ENCODE assay signal across 22 cellular contexts in genomic region chr21:35107520-35107919, GRCh38. TPM values are rescaled to one million over a fixed set of nuclear protein-coding genes. Genes with fewer than 3 reads are reported as not detected.
DNase-seq lines count a peak whose midpoint lies in the region; ATAC-seq, FAIRE-seq and TF ChIP-seq lines count a peak whose summit lies in the region.
"Had no signal": no experiment of that assay in that cellular context is flagged by ENCODE, and none has a peak within 500 bp of the region (broad histone marks: within the 10 kb centered on the region; RNA-seq: fewer than 3 reads in every experiment).

No MANE protein-coding gene starts in this region.

- no peaks in the 10 kb centered on the region for H3K79me2 ChIP-seq in HepG2 (ENCODE audit: insufficient read depth, low read length)

- H4K8ac ChIP-seq in IMR-90 (ENCODE audit: low read depth in 2 of 2, low read length in 2 of 2), result no peak overlapping the region

- CTCF ChIA-PET in HepG2 (lab: Yijun Ruan, JAX; ENCODE audit: low intra/inter-chr PET ratio, low total read pairs) (no interaction called here), IMR-90 (lab: Yijun Ruan, JAX) (no interaction called here)

- TF ChIP-seq EP300 in HepG2 (IDR thresholded peaks at IDR 0.05; ENCODE audit: low read depth in 2 of 2, low read length in 2 of 2), result no peak
- TF ChIP-seq EP300 in HepG2 (CRISPR knock-in tag; IDR thresholded peaks at IDR 0.05; ENCODE audit: borderline replicate concordance), result no peak

- H3K23ac ChIP-seq in IMR-90 (ENCODE audit: low read depth, low read length), result no peak overlapping the region

- no peaks in the 10 kb centered on the region for H3K79me1 ChIP-seq in IMR-90 (ENCODE audit: low read depth in 1 of 2, low read length in 2 of 2)

- H3K27ac Mint-ChIP-seq in memory B cell, result peak overlapping the region; percentile 3
- H3K27ac Mint-ChIP-seq: B cell; CD4-positive, alpha-beta T cell; CD8-positive, alpha-beta T cell had no signal

- dilution Hi-C loops in IMR-90 (cut with HindIII; ENCODE audit: low sequenced_read_pairs, unreplicated experiment), result no loop called here

- TF ChIP-seq POLR2A in HepG2 (IDR thresholded peaks at IDR 0.05; ENCODE audit: insufficient read depth in 1 of 2, low read depth in 2 of 2, low read length in 2 of 2) (no peak), right lobe of liver (IDR thresholded peaks at IDR 0.05) (no peak), IMR-90 (IDR thresholded peaks at IDR 0.05; ENCODE audit: low read depth, low read length) (no peak), testis (IDR thresholded peaks at IDR 0.05) (no peak)

- no peak overlapping the region for H3K4me3 ChIP-seq in HepG2 (replicated peaks in 1 of 3; ENCODE audit: insufficient read depth in 1 of 3, low read depth in 2 of 3, low read length in 3 of 3)
- no peak overlapping the region for H3K4me3 ChIP-seq in right lobe of liver
- no peak overlapping the region for H3K4me3 ChIP-seq in IMR-90 (ENCODE audit: insufficient read depth, low read depth, low read length)
- no peak overlapping the region for H3K4me3 ChIP-seq in coronary artery
- no peak overlapping the region for H3K4me3 ChIP-seq in testis
- H3K4me3 ChIP-seq: BLaER1 treated with 17β-estradiol and CSF1 and Interleukin-3, amounts not matched to agents 10 nM and 100 nM had no signal

- no peaks in the 10 kb centered on the region for H3K27me3 Mint-ChIP-seq in memory B cell
- H3K27me3 Mint-ChIP-seq: B cell; CD4-positive, alpha-beta T cell had no signal

- no peak overlapping the region; the same call in 2 of the 3 replicates for H2BK15ac ChIP-seq in IMR-90 (ENCODE audit: low read depth, low read length)

- H3K36me3 Mint-ChIP-seq in memory B cell, result no peaks in the 10 kb centered on the region
- H3K36me3 Mint-ChIP-seq: CD8-positive, alpha-beta T cell had no signal

- no peaks in the 10 kb centered on the region for H3K36me3 ChIP-seq in HepG2 (replicated peaks in 1 of 2; ENCODE audit: control insufficient read depth in 1 of 2, insufficient read depth in 2 of 2, low read length in 2 of 2)
- H3K36me3 ChIP-seq in right lobe of liver, result no peaks in the 10 kb centered on the region
- no peaks in the 10 kb centered on the region for H3K36me3 ChIP-seq in IMR-90 (ENCODE audit: control insufficient read depth, insufficient read depth, low read length)
- H3K36me3 ChIP-seq in testis (ENCODE audit: low read depth, missing control alignments), result no peaks in the 10 kb centered on the region
- H3K36me3 ChIP-seq: BLaER1 treated with 17β-estradiol and CSF1 and Interleukin-3, amounts not matched to agents 10 nM and 100 nM had no signal

- H3K4ac ChIP-seq in IMR-90 (ENCODE audit: low read depth, low read length), result no peak overlapping the region

- BruUV-seq in HepG2 (replicated peaks; lab: Mats Ljungman, UMichigan), result no TSS peak
- no TSS peak for BruUV-seq in IMR-90 (replicated peaks; lab: Mats Ljungman, UMichigan)

- in situ Hi-C loops in HepG2 (cut with HindIII; ENCODE audit: extremely low pct_ligation_motif_present, low pct_unique_long_range_greater_than_20kb) (no loop called here), IMR-90 (cut with MboI; ENCODE audit: low sequenced_read_pairs) (no loop called here)

- no peak overlapping the region for H3K18ac ChIP-seq in IMR-90 (ENCODE audit: low read depth, low read length)

- H2AK9ac ChIP-seq in IMR-90 (replicated peaks; ENCODE audit: low read depth, low read length, poor library complexity), result no peak overlapping the region

- H3K9me3 Mint-ChIP-seq in memory B cell, result no peaks in the 10 kb centered on the region
- H3K9me3 Mint-ChIP-seq: CD4-positive, alpha-beta T cell; CD8-positive, alpha-beta T cell had no signal

- H3K27ac ChIP-seq in HepG2 (ENCODE audit: extremely low read length, insufficient read depth, low read length) (no peak overlapping the region), right lobe of liver (no peak overlapping the region), IMR-90 (ENCODE audit: insufficient read depth, low read length) (no peak overlapping the region), coronary artery (no peak overlapping the region), testis (no peak overlapping the region)
- H3K27ac ChIP-seq: BLaER1 treated with 17β-estradiol and CSF1 and Interleukin-3, amounts not matched to agents 10 nM and 100 nM; C4-2B had no signal

- no peak for TF ChIP-seq CTCF in HepG2 (CRISPR knock-in tag; IDR thresholded peaks at IDR 0.05)
- no peak for TF ChIP-seq CTCF in right lobe of liver (IDR thresholded peaks at IDR 0.05)
- TF ChIP-seq CTCF in IMR-90 (conservative IDR thresholded peaks at IDR 0.05; ENCODE audit: low read depth, low read length), result no peak
- TF ChIP-seq CTCF in coronary artery (IDR thresholded peaks at IDR 0.05), result no peak
- no peak for TF ChIP-seq CTCF in testis (IDR thresholded peaks at IDR 0.05)

- H4K5ac ChIP-seq in IMR-90 (ENCODE audit: low read depth, low read length), result no peak overlapping the region

- H2AFZ ChIP-seq in HepG2 (ENCODE audit: low read length) (no peak overlapping the region), IMR-90 (replicated peaks; ENCODE audit: low read length, poor library complexity) (no peak overlapping the region)

- H3K4me1 ChIP-seq in HepG2 (ENCODE audit: insufficient read depth, low read length) (peaks cover 11% of the 10 kb centered on the region), right lobe of liver (no peaks in the 10 kb centered on the region), IMR-90 (ENCODE audit: control insufficient read depth, insufficient read depth, low read length) (peaks cover 5% of the 10 kb centered on the region), testis (no peaks in the 10 kb centered on the region)
- H3K4me1 ChIP-seq: Caco-2 had no signal

- H3K9me3 ChIP-seq in HepG2 (ENCODE audit: low read length) (no peaks in the 10 kb centered on the region), right lobe of liver (no peaks in the 10 kb centered on the region), IMR-90 (ENCODE audit: control insufficient read depth, insufficient read depth, low read length) (peaks cover 2% of the 10 kb centered on the region; the same call in 1 of the 2 replicates), testis (no peaks in the 10 kb centered on the region)
- H3K9me3 ChIP-seq: BLaER1 treated with 17β-estradiol and CSF1 and Interleukin-3, amounts not matched to agents 10 nM and 100 nM; Caco-2 had no signal

- no peak for FAIRE-seq in HepG2 (lab: Jason Lieb, UNC)
- FAIRE-seq: A204.1, D721Med, G401.6, GM12891, GM19239 had no signal

- no peak for DNase-seq in HepG2 (ENCODE audit: low spot score)
- no peak for DNase-seq in right lobe of liver
- DNase-seq in IMR-90, result no peak
- DNase-seq in memory B cell (ENCODE audit: low spot score in 2 of 2), result no peak
- DNase-seq in coronary artery (ENCODE audit: low spot score), result no peak
- DNase-seq in testis, result no peak
- DNase-seq: 8988T; AML-193; Caco-2; Calu3; CD4-positive, alpha-beta T cell; CD8-positive, alpha-beta T cell; DMS79 treated with DMSO at 0.1 percent for 48 hours; GF-D8 had no signal

- no peak overlapping the region for H3K14ac ChIP-seq in IMR-90 (replicated peaks; ENCODE audit: low read depth, low read length)

- H4K91ac ChIP-seq in IMR-90 (ENCODE audit: insufficient read depth, low read depth, low read length), result no peak overlapping the region

- no peak overlapping the region for H3K4me3 Mint-ChIP-seq in memory B cell
- H3K4me3 Mint-ChIP-seq: B cell; CD4-positive, alpha-beta T cell; CD8-positive, alpha-beta T cell had no signal

- no peak overlapping the region for H2BK5ac ChIP-seq in IMR-90 (ENCODE audit: low read depth, low read length, poor library complexity, severe bottlenecking)

- ATAC-seq in HepG2 (no peak), right lobe of liver (no peak), IMR-90 (ENCODE audit: low read depth) (no peak), memory B cell (ENCODE audit: low read depth) (no peak)
- ATAC-seq: CD8-positive, alpha-beta T cell had no signal

- no peaks in the 10 kb centered on the region for H3K4me1 Mint-ChIP-seq in memory B cell
- H3K4me1 Mint-ChIP-seq: B cell had no signal

- no peak overlapping the region for H2BK120ac ChIP-seq in IMR-90 (ENCODE audit: low read depth, low read length)

- intact Hi-C loops in HepG2 (cut with micrococcal nuclease; ENCODE audit: unreplicated experiment), result no loop called here
- intact Hi-C loops in right lobe of liver (cut with DNase I), result no loop called here
- intact Hi-C loops in IMR-90 (cut with micrococcal nuclease), result no loop called here
- intact Hi-C loops in testis (cut with DNase I; ENCODE audit: low total_unique reads), result no loop called here

- WGBS in HepG2 (ENCODE audit: low lambda C conversion rate), result 67% methylated on average over 6 of the region's 6 CpGs
- WGBS in right lobe of liver (ENCODE audit: insufficient coverage, low coverage, low lambda C conversion rate, missing lambda C conversion rate), result 62% methylated on average over 6 of the region's 6 CpGs
- WGBS in IMR-90 (ENCODE audit: extremely low coverage in 2 of 2, insufficient read length in 1 of 2), 2 experiments, result 100% methylated on average over 3 of the region's 6 CpGs; no CpG with 5 or more reads in 1 of the 2 experiments
- WGBS in testis, 2 donors, result 78 to 85% methylated on average over 6 of the region's 6 CpGs

- H3K9ac ChIP-seq in HepG2 (ENCODE audit: insufficient read depth, low read depth, low read length) (no peak overlapping the region), IMR-90 (ENCODE audit: low read depth, low read length) (no peak overlapping the region)
- H3K9ac ChIP-seq: BLaER1 treated with 17β-estradiol and CSF1 and Interleukin-3, amounts not matched to agents 10 nM and 100 nM had no signal

- H4K20me1 ChIP-seq in HepG2 (ENCODE audit: insufficient read depth, low read length) (no peaks in the 10 kb centered on the region), IMR-90 (ENCODE audit: insufficient read depth, low read length) (no peaks in the 10 kb centered on the region)
- H4K20me1 ChIP-seq: BLaER1 treated with 17β-estradiol and CSF1 and Interleukin-3, amounts not matched to agents 10 nM and 100 nM had no signal

- TF ChIP-seq RAD21 in HepG2 (CRISPR knock-in tag; IDR thresholded peaks at IDR 0.05) (no peak), IMR-90 (IDR thresholded peaks at IDR 0.05; ENCODE audit: low read length) (no peak)

- no peak overlapping the region for H3K56ac ChIP-seq in IMR-90 (ENCODE audit: extremely low read depth, insufficient read depth, low read length)

- H2AK5ac ChIP-seq in IMR-90 (ENCODE audit: low read depth, low read length), result peak overlapping the region; percentile 40; the same call in 1 of the 2 replicates

- H2BK20ac ChIP-seq in IMR-90 (ENCODE audit: low read depth, low read length), result peak overlapping the region; percentile 14; the same call in 1 of the 2 replicates

- H3K4me2 ChIP-seq in HepG2 (ENCODE audit: low read depth, low read length), result no peak overlapping the region
- H3K4me2 ChIP-seq in IMR-90 (ENCODE audit: low read depth, low read length), result no peak overlapping the region
- H3K4me2 ChIP-seq: BLaER1 treated with 17β-estradiol and CSF1 and Interleukin-3, amounts not matched to agents 10 nM and 100 nM had no signal

- H3K9me1 ChIP-seq in IMR-90 (ENCODE audit: insufficient read depth, low read length), result no peaks in the 10 kb centered on the region

- H3K27me3 ChIP-seq in HepG2 (ENCODE audit: control insufficient read depth in 1 of 2, insufficient read depth in 2 of 2, low read length in 2 of 2) (no peaks in the 10 kb centered on the region; a peak in 1 of 5 replicates), right lobe of liver (no peaks in the 10 kb centered on the region), IMR-90 (ENCODE audit: control insufficient read depth, insufficient read depth, low read length) (no peaks in the 10 kb centered on the region), testis (no peaks in the 10 kb centered on the region)
- H3K27me3 ChIP-seq: BLaER1 treated with 17β-estradiol and CSF1 and Interleukin-3, amounts not matched to agents 10 nM and 100 nM had no signal

- POLR2A ChIA-PET in HepG2 (lab: Yijun Ruan, JAX) (no interaction called here), IMR-90 (lab: Charles Lee; ENCODE audit: unreplicated experiment) (no interaction called here)

RNA-seq across cellular contexts. Expression of gene RUNX1, which starts 58.4 kb away (rescaled TPM):
- total RNA-seq in HepG2 (2016; rRNA removed; fragmentation: Illumina TruSeq; extraction: Trizol) (4.4 and 5.4 TPM in 2 replicates), right lobe of liver (10 to 100 TPM in 1 of 6 experiments, 1 to 10 TPM in 5; 2.9 to 18.3 (median 4.3) TPM), IMR-90 (2012; rRNA removed) (16.7 and 56.5 TPM in 2 replicates), testis (10 to 100 TPM; 24.3 to 28.7 TPM)
- 2.4 and 2.8 TPM in 2 replicates for total RNA-seq in HepG2 (2016; cell fraction: cytosol; rRNA removed; fragmentation: Illumina TruSeq; extraction: Trizol; ENCODE audit: low read depth)
- total RNA-seq in HepG2 (2016; cell fraction: insoluble cytoplasmic fraction; rRNA removed; fragmentation: Illumina TruSeq; extraction: Trizol), result 4.1 and 5.5 TPM in 2 replicates
- 5.1 and 5.5 TPM in 2 replicates for total RNA-seq in HepG2 (2016; cell fraction: membrane; rRNA removed; fragmentation: Illumina TruSeq; extraction: Trizol)
- 16.6 and 18.1 TPM in 2 replicates for total RNA-seq in HepG2 (2016; cell fraction: nucleus; rRNA removed; fragmentation: Illumina TruSeq; extraction: Trizol)
- polyA plus RNA-seq in HepG2 (2011; rRNA removed) (5.8 and 6.4 TPM in 2 replicates), IMR-90 (2012; rRNA removed) (34.5 and 45.0 TPM in 2 replicates), testis (ENCODE audit: insufficient read depth, low read depth, low replicate concordance) (11.1 TPM)
- polyA plus RNA-seq in HepG2 (2011; cell fraction: cytosol; rRNA removed), result 3.0 and 3.1 TPM in 2 replicates
- 18.7 and 27.2 TPM in 2 replicates for polyA plus RNA-seq in HepG2 (2011; cell fraction: nucleus; rRNA removed)
- polyA plus RNA-seq in HepG2 (2012), result 6.5 and 6.7 TPM in 2 replicates
- polyA plus RNA-seq in HepG2 (2016; cell fraction: cytosol; fragmentation: Illumina TruSeq; extraction: Trizol; ENCODE audit: low read depth), result 2.4 and 2.8 TPM in 2 replicates
- polyA plus RNA-seq in HepG2 (2016; cell fraction: insoluble cytoplasmic fraction; fragmentation: Illumina TruSeq; extraction: Trizol; ENCODE audit: low read depth), result 7.5 and 8.8 TPM in 2 replicates
- 5.2 and 5.9 TPM in 2 replicates for polyA plus RNA-seq in HepG2 (2016; cell fraction: membrane; fragmentation: Illumina TruSeq; extraction: Trizol; ENCODE audit: low read depth)
- polyA plus RNA-seq in HepG2 (2016; cell fraction: nucleus; fragmentation: Illumina TruSeq; extraction: Trizol; ENCODE audit: insufficient read depth, low read depth), result 13.0 and 13.3 TPM in 2 replicates
- polyA minus RNA-seq in HepG2 (2011; rRNA and poly(A)+ RNA removed; ENCODE audit: low replicate concordance), result 10.3 and 32.7 TPM in 2 replicates
- 3.1 and 6.2 TPM in 2 replicates for polyA minus RNA-seq in HepG2 (2011; cell fraction: cytosol; rRNA and poly(A)+ RNA removed)
- 103 and 105 TPM in 2 replicates for polyA minus RNA-seq in HepG2 (2011; cell fraction: nucleus; rRNA and poly(A)+ RNA removed)
- polyA plus RNA-seq in IMR-90 (2012; cell fraction: cytosol; rRNA removed), result 33.2 and 58.6 TPM in 2 replicates
- 85.5 and 137 TPM in 2 replicates for polyA plus RNA-seq in IMR-90 (2012; cell fraction: nucleus; rRNA removed; ENCODE audit: low replicate concordance)
